Comparison of ENCODE assay signal across 21 cellular contexts in genomic region chr4:106186201-106186600, GRCh38.
"Had no signal": no experiment of that assay in that cellular context is flagged by ENCODE, and none has a peak within 500 bp of the region (broad histone marks: within the 10 kb centered on the region; RNA-seq: fewer than 3 reads in every experiment).

No MANE protein-coding gene starts in this region.

- H3K9me3 ChIP-seq: esophagus squamous epithelium, gastroesophageal sphincter, heart left ventricle, left lung, neutrophil, pancreas, right lobe of liver, thoracic aorta, transverse colon, vagina had no signal

- H2AFZ ChIP-seq: hepatocyte had no signal

- H3K4me2 ChIP-seq: hepatocyte had no signal

- DNase-seq: cortex of kidney; effector memory CD8-positive, alpha-beta T cell; erythroblast; esophagus squamous epithelium; foreskin keratinocyte; heart left ventricle; left cardiac atrium; left lung; natural killer cell; pancreas; right lobe of liver; small intestine; stimulated activated CD4-positive, alpha-beta T cell treated with anti-CD3 and anti-CD28 coated beads, Interleukin-15, amount 100 ng/mL, for 24 hours; stimulated activated CD4-positive, alpha-beta T cell treated with anti-CD3 and anti-CD28 coated beads, Interleukin-2, amount 100 ng/mL, for 48 hours; stimulated activated naive B cell treated with anti-CD40 and anti-IgM and Interleukin-4, amounts not matched to agents 10 μg/mL and 1 μg/mL and 100 μg/mL, for 72 hours; transverse colon had no signal

- ATAC-seq: effector memory CD8-positive, alpha-beta T cell; foreskin keratinocyte; gastroesophageal sphincter; heart left ventricle; left cardiac atrium; left lung; natural killer cell; pancreas; right lobe of liver; stimulated activated naive B cell treated with anti-CD40 and anti-IgM and Interleukin-4, amounts not matched to agents 10 μg/mL and 1 μg/mL and 100 μg/mL, for 72 hours had no signal

- H3K27ac ChIP-seq: esophagus squamous epithelium, foreskin keratinocyte, gastroesophageal sphincter, heart left ventricle, hepatocyte, left lung, neutrophil, pancreas, right lobe of liver, thoracic aorta, transverse colon, vagina had no signal

- H3K79me2 ChIP-seq: hepatocyte had no signal

- H3K27me3 ChIP-seq: esophagus squamous epithelium, foreskin keratinocyte, gastroesophageal sphincter, heart left ventricle, hepatocyte, left lung, neutrophil, pancreas, right lobe of liver, transverse colon, vagina had no signal

- H3K36me3 ChIP-seq: neutrophil, pancreas, thoracic aorta, vagina had no signal

- H3K4me3 ChIP-seq: esophagus squamous epithelium, gastroesophageal sphincter, heart left ventricle, hepatocyte, left lung, pancreas, right lobe of liver, thoracic aorta, transverse colon, vagina had no signal

- H3K4me1 ChIP-seq: esophagus squamous epithelium, foreskin keratinocyte, gastroesophageal sphincter, heart left ventricle, left lung, pancreas, right lobe of liver, transverse colon, vagina had no signal
